ENCODE assay signal across 19 cellular contexts in genomic region chr1:107831921-107832320, GRCh38.
"Had no signal": no experiment of that assay in that cellular context is flagged by ENCODE, and none has a peak within 500 bp of the region (broad histone marks: within the 10 kb centered on the region; RNA-seq: fewer than 3 reads in every experiment).

No MANE protein-coding gene starts in this region.

- H3K27ac Mint-ChIP-seq: activated naive CD4-positive, alpha-beta T cell treated with anti-CD3 and anti-CD28 coated beads, Interleukin-2, amount 50 U/mL, for 24 hours; activated T-cell treated with anti-CD3 and anti-CD28 coated beads, Interleukin-2, amount 50 U/mL, for 72 hours had no signal

- DNase-seq: activated CD8-positive, alpha-beta memory T cell treated with anti-CD3 and anti-CD28 coated beads for 24 hours; activated gamma-delta T cell; activated T-cell treated with anti-CD3 and anti-CD28 coated beads, Interleukin-2, amount 50 U/mL, for 72 hours; effector CD4-positive, alpha-beta T cell; foreskin fibroblast; left colon; lower lobe of right lung; occipital lobe; posterior cingulate gyrus; stimulated activated CD4-positive, alpha-beta T cell treated with anti-CD3 and anti-CD28 coated beads, Interleukin-12 subunit alpha, Interleukin-12 subunit beta, amount 100 ng/mL, for 4 hours; stimulated activated CD4-positive, alpha-beta T cell treated with anti-CD3 and anti-CD28 coated beads, Interleukin-1b, Interleukin-23, amount 100 ng/mL, for 48 hours; stimulated activated CD8-positive, alpha-beta memory T cell treated with anti-CD3 and anti-CD28 coated beads, Interleukin-4, amount 100 ng/mL, for 48 hours; stimulated activated naive CD8-positive, alpha-beta T cell treated with anti-CD3 and anti-CD28 coated beads, Interleukin-15, Interleukin-2, amounts not matched to agents 100 U/mL and 50 U/mL, for 24 hours; substantia nigra; T-helper 1 cell; T1000 had no signal

- H3K4me3 ChIP-seq: hepatocyte, lower lobe of right lung, tibial nerve had no signal

- H3K27me3 ChIP-seq: hepatocyte, tibial nerve had no signal

- H3K4me1 ChIP-seq: tibial nerve had no signal

- H3K9me3 ChIP-seq: lower lobe of right lung, tibial nerve had no signal

- H3K9me3 Mint-ChIP-seq: activated naive CD4-positive, alpha-beta T cell treated with anti-CD3 and anti-CD28 coated beads, Interleukin-2, amount 50 U/mL, for 24 hours; activated T-cell treated with anti-CD3 and anti-CD28 coated beads, Interleukin-2, amount 50 U/mL, for 72 hours had no signal

- H3K27me3 Mint-ChIP-seq: activated naive CD4-positive, alpha-beta T cell treated with anti-CD3 and anti-CD28 coated beads, Interleukin-2, amount 50 U/mL, for 24 hours had no signal

- ATAC-seq: activated T-cell treated with anti-CD3 and anti-CD28 coated beads, Interleukin-2, amount 50 U/mL, for 72 hours; left colon; lower lobe of right lung; stimulated activated naive CD8-positive, alpha-beta T cell treated with anti-CD3 and anti-CD28 coated beads, Interleukin-15, Interleukin-2, amounts not matched to agents 100 U/mL and 50 U/mL, for 24 hours had no signal

- H3K27ac ChIP-seq: hepatocyte, lower lobe of right lung, tibial nerve had no signal

- H3K36me3 ChIP-seq: lower lobe of right lung, tibial nerve had no signal

- H3K4me3 Mint-ChIP-seq: activated naive CD4-positive, alpha-beta T cell treated with anti-CD3 and anti-CD28 coated beads, Interleukin-2, amount 50 U/mL, for 24 hours; activated T-cell treated with anti-CD3 and anti-CD28 coated beads, Interleukin-2, amount 50 U/mL, for 72 hours had no signal
